1 cellular context compared by ENCODE assay signal in genomic region chr12:109797905-109798669, GRCh38.
TF ChIP-seq lines count a peak whose summit lies in the region.

No MANE protein-coding gene starts in this region.

TF ChIP-seq in K562, 482 proteins besides CTCF, POLR2A, EP300 and RAD21:
- TF ChIP-seq ZNF407 (IDR thresholded peaks at IDR 0.05; ENCODE audit: low read depth) (no peak), ZNF695 (CRISPR knock-in tag; IDR thresholded peaks at IDR 0.05) (no peak), BMI1 (IDR thresholded peaks at IDR 0.05; ENCODE audit: low read length) (no peak), ZNF561 (CRISPR knock-in tag; conservative IDR thresholded peaks at IDR 0.05) (no peak), BCOR (IDR thresholded peaks at IDR 0.05) (peak; percentile 72), DACH1 (IDR thresholded peaks at IDR 0.05; ENCODE audit: partially characterized antibody) (no peak), NFE2 (IDR thresholded peaks at IDR 0.05; ENCODE audit: low read depth) (no peak), CBFA2T2 (conservative IDR thresholded peaks at IDR 0.05) (no peak), RBM25 (IDR thresholded peaks at IDR 0.05; ENCODE audit: low read depth, low read length, severe bottlenecking) (peak; percentile 57), ZNF23 (CRISPR knock-in tag; IDR thresholded peaks at IDR 0.05) (no peak), CBX5 (IDR thresholded peaks at IDR 0.05; ENCODE audit: borderline replicate concordance, low read depth) (no peak), ZNF592 (IDR thresholded peaks at IDR 0.05) (no peak), MBD2 (IDR thresholded peaks at IDR 0.05; ENCODE audit: borderline replicate concordance, low read depth) (no peak), GTF3C2 (IDR thresholded peaks at IDR 0.05; ENCODE audit: borderline replicate concordance, extremely low read depth, insufficient read length) (no peak), CCAR2 (IDR thresholded peaks at IDR 0.05; ENCODE audit: low read depth, low read length) (no peak), NCOA2 (IDR thresholded peaks at IDR 0.05; ENCODE audit: partially characterized antibody in 2 of 2) (no peak), PCBP2 (IDR thresholded peaks at IDR 0.05; ENCODE audit: low read depth, low read length, poor library complexity, severe bottlenecking) (no peak), ZFP36 (IDR thresholded peaks at IDR 0.05; ENCODE audit: low read depth, low read length, partially characterized antibody) (peak; percentile 79), PTBP1 (IDR thresholded peaks at IDR 0.05; ENCODE audit: low read depth, low read length) (0 out of 2 replicates have a peak, but pooled peaks have one; percentile 46), HCFC1 (IDR thresholded peaks at IDR 0.05; ENCODE audit: low read depth, low read length) (no peak), HMGN3 (IDR thresholded peaks at IDR 0.05; ENCODE audit: borderline replicate concordance, extremely low read depth, insufficient read length, low read depth, low read length) (no peak), ZBTB11 (CRISPR knock-in tag; IDR thresholded peaks at IDR 0.05) (no peak), KDM1A (IDR thresholded peaks at IDR 0.05) (peak; percentile 27 to 48; a peak in 3 of 4 replicates)
TF ChIP-seq in K562: peak in this region for 5.
